In genomic region chr9:12882430-12882829, GRCh38 we compare ENCODE assay signal across 19 cellular contexts.
DNase-seq lines count a peak whose midpoint lies in the region; ATAC-seq, FAIRE-seq and TF ChIP-seq lines count a peak whose summit lies in the region.
"Had no signal": no experiment of that assay in that cellular context is flagged by ENCODE, and none has a peak within 500 bp of the region (broad histone marks: within the 10 kb centered on the region; RNA-seq: fewer than 3 reads in every experiment).

No MANE protein-coding gene starts in this region.

- no peaks in the 10 kb centered on the region for H3K9me3 Mint-ChIP-seq in nephron

- peak overlapping the region; percentile 49 to 87 (median 77) for H3K27ac Mint-ChIP-seq in nephron
- H3K27ac Mint-ChIP-seq: activated CD4-positive, alpha-beta T cell treated with anti-CD3 and anti-CD28 coated beads, Interleukin-2, amount 10 ng/mL, durations not matched to agents 24 days and 14 days; activated T-helper 17 cell treated with anti-CD3 and anti-CD28 coated beads, Interleukin-2, amount 50 U/mL, for 72 hours had no signal

- H3K4me3 Mint-ChIP-seq in nephron, result no peak overlapping the region
- H3K4me3 Mint-ChIP-seq: activated CD4-positive, alpha-beta T cell treated with anti-CD3 and anti-CD28 coated beads, Interleukin-2, amount 10 ng/mL, durations not matched to agents 24 days and 14 days; activated T-helper 17 cell treated with anti-CD3 and anti-CD28 coated beads, Interleukin-2, amount 50 U/mL, for 72 hours had no signal

- no peaks in the 10 kb centered on the region for H3K27me3 Mint-ChIP-seq in nephron (ENCODE audit: low read depth)
- H3K27me3 Mint-ChIP-seq: activated CD4-positive, alpha-beta T cell treated with anti-CD3 and anti-CD28 coated beads, Interleukin-2, amount 10 ng/mL, durations not matched to agents 24 days and 14 days; activated T-helper 17 cell treated with anti-CD3 and anti-CD28 coated beads, Interleukin-2, amount 50 U/mL, for 72 hours had no signal

- no peak for TF ChIP-seq CTCF in fibroblast of mammary gland (conservative IDR thresholded peaks at IDR 0.05; ENCODE audit: control insufficient read depth, insufficient read depth, low read depth, low read length)
- TF ChIP-seq CTCF in nephron (IDR thresholded peaks at IDR 0.05; ENCODE audit: unreplicated experiment in 3 of 3), result no peak

- intact Hi-C loops in Right ventricle myocardium inferior (cut with DNase I), result loop anchor here (1.0 to 5.0 kb wide), 2 partner anchors 105 to 159 kb away; partner anchors contain the start of gene LURAP1L
- intact Hi-C loops in cardiac septum (cut with DNase I), result loop anchor here (2.0 to 5.0 kb wide), 2 partner anchors 105 to 158 kb away; partner anchors contain the start of gene LURAP1L

- no peaks in the 10 kb centered on the region for H3K36me3 Mint-ChIP-seq in nephron (ENCODE audit: low read depth)

- no peak for FAIRE-seq in urothelium cell line (lab: Jason Lieb, UNC)
- FAIRE-seq: GM19239 had no signal

- no peak overlapping the region for H3K4me3 ChIP-seq in fibroblast of mammary gland (ENCODE audit: control insufficient read depth, low read depth, low read length)
- H3K4me3 ChIP-seq: cardiac muscle cell, skin epidermis had no signal

- DNase-seq in Right ventricle myocardium inferior (ENCODE audit: missing footprints), result no peak
- DNase-seq in cardiac septum (ENCODE audit: low spot score), result no peak
- peak; percentile 88 for DNase-seq in fibroblast of mammary gland (ENCODE audit: low read depth)
- no peak for DNase-seq in urothelium cell line (ENCODE audit: low spot score)
- DNase-seq in NCI-H2227 (lab: John Stamatoyannopoulos, UW; ENCODE audit: unreplicated experiment), result no peak
- DNase-seq: activated CD4-positive, alpha-beta T cell treated with anti-CD3 and anti-CD28 coated beads, Interleukin-2, amount 10 ng/mL, durations not matched to agents 24 days and 14 days; DMS79; GOT3; NCI-H1048; NCI-H345; T-helper 1 cell; trophoblast cell had no signal

- ATAC-seq in Right ventricle myocardium inferior (peak; percentile 83), HG03521 (IDR thresholded peaks at IDR 0.05; ENCODE audit: unreplicated experiment) (no peak), HG02870 (IDR thresholded peaks at IDR 0.05; ENCODE audit: unreplicated experiment) (no peak)
- ATAC-seq: activated T-helper 17 cell treated with anti-CD3 and anti-CD28 coated beads, Interleukin-2, amount 50 U/mL, for 72 hours had no signal

- peaks cover 31% of the 10 kb centered on the region for H3K4me1 Mint-ChIP-seq in nephron
- H3K4me1 Mint-ChIP-seq: activated CD4-positive, alpha-beta T cell treated with anti-CD3 and anti-CD28 coated beads, Interleukin-2, amount 10 ng/mL, durations not matched to agents 24 days and 14 days; activated T-helper 17 cell treated with anti-CD3 and anti-CD28 coated beads, Interleukin-2, amount 50 U/mL, for 72 hours had no signal
